Comparison of ENCODE assay signal across 1 cellular context in the genomic region with DNA sequence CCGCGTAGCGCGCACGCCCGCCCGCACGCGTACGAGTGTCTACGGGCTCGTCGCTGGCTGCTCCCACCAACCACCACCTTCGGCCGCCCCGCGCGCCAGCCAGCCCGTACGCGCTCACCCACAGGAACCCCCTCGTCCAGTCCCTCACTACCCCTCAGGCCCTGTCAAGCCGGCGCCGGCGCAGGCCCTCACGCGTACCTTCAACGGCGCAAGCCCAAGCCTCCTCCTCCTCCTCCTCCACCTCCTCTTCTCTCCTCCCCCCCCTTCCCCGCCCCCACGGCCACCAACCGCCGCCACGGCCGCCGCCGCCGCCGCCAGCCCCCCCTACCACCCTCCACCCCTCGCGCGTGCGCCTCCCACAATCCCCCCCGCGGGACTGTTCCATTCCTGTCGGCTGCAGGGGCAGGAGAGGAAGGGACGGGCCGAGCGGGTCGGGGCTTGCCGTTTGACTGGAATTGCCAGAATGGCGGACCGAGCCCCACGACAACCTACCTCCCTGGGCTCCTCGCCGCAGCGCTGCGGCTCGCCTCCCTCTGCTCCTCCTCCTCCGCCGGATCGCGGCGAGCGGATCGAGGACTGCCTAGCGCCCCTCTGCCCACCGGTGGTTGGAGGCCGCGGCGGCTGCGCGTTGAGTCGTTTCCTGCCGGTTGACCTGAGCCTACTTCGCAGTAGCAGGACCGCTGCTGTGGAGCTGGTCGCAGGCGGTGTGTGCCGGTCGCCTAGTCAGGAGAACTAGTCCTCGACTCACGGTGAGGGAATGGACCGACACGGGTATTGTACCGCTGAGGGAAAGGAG.
A peak's percentile ranks its signal among the peaks of the same experiment; 100 is the strongest.
TF ChIP-seq lines count a peak whose summit lies in the region.

Gene ASH1L (minus strand): TSS at position 223 of the 796 bp plus-strand sequence. CDS start 41,284 bp downstream, outside the sequence.

TF ChIP-seq in K562, 482 proteins besides CTCF, POLR2A, EP300 and RAD21 (continued from another document and continues in another):
- TF ChIP-seq LEF1 (IDR thresholded peaks at IDR 0.05): 0 out of 2 replicates have a peak, but pooled peaks have one; percentile 29
- TF ChIP-seq ZNF24 (IDR thresholded peaks at IDR 0.05): no peak
- TF ChIP-seq SNRNP70 (optimal IDR thresholded peaks at IDR 0.05; ENCODE audit: low read depth, low read length): no peak
- no peak for TF ChIP-seq ZNF695 (CRISPR knock-in tag; IDR thresholded peaks at IDR 0.05)
- TF ChIP-seq, protein P1, sequence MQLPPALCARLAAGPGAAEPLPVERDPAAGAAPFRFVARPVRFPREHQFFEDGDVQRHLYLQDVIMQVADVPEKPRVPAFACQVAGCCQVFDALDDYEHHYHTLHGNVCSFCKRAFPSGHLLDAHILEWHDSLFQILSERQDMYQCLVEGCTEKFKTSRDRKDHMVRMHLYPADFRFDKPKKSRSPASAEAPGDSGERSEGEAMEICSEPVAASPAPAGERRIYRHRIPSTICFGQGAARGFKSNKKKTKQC (CRISPR knock-in tag; IDR thresholded peaks at IDR 0.05): 0 out of 2 replicates have a peak, but pooled peaks have one; percentile 68
- TF ChIP-seq NR1H2 (CRISPR knock-in tag; IDR thresholded peaks at IDR 0.05): no peak
- TF ChIP-seq SP1 (CRISPR knock-in tag; IDR thresholded peaks at IDR 0.05): peak; percentile 82; the same call in 1 of the 2 replicates
- TF ChIP-seq ZFX (CRISPR knock-in tag; IDR thresholded peaks at IDR 0.05): peak; percentile 93
- TF ChIP-seq ZBTB2 (IDR thresholded peaks at IDR 0.05): peak; percentile 82
- TF ChIP-seq POLR2H (tag; IDR thresholded peaks at IDR 0.05; ENCODE audit: low read depth): peak; percentile 93
- 0 out of 2 replicates have a peak, but pooled peaks have one; percentile 68 for TF ChIP-seq ZBTB43 (CRISPR knock-in tag; IDR thresholded peaks at IDR 0.05)
- peak; percentile 43; the same call in 1 of the 2 replicates for TF ChIP-seq CREB1 (IDR thresholded peaks at IDR 0.05)
- TF ChIP-seq CREB1 (CRISPR knock-in tag; IDR thresholded peaks at IDR 0.05): peak; percentile 61; the same call in 1 of the 2 replicates
- TF ChIP-seq SRSF1 (IDR thresholded peaks at IDR 0.05; ENCODE audit: low read depth, low read length): 0 out of 2 replicates have a peak, but pooled peaks have one; percentile 28
- peak; percentile 55; the same call in 1 of the 2 replicates for TF ChIP-seq ARID3A (IDR thresholded peaks at IDR 0.05; ENCODE audit: borderline replicate concordance, low read depth, low read length)
- no peak for TF ChIP-seq DPF2 (IDR thresholded peaks at IDR 0.05)
- no peak for TF ChIP-seq ZNF398 (CRISPR knock-in tag; IDR thresholded peaks at IDR 0.05)
- TF ChIP-seq HDAC2 (IDR thresholded peaks at IDR 0.05): 0 out of 2 replicates have a peak, but pooled peaks have one; percentile 10
- TF ChIP-seq, protein P2, sequence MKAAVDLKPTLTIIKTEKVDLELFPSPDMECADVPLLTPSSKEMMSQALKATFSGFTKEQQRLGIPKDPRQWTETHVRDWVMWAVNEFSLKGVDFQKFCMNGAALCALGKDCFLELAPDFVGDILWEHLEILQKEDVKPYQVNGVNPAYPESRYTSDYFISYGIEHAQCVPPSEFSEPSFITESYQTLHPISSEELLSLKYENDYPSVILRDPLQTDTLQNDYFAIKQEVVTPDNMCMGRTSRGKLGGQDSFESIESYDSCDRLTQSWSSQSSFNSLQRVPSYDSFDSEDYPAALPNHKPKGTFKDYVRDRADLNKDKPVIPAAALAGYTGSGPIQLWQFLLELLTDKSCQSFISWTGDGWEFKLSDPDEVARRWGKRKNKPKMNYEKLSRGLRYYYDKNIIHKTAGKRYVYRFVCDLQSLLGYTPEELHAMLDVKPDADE (conservative IDR thresholded peaks at IDR 0.05; ENCODE audit: control insufficient read depth, low read depth, low read length): peak; percentile 81; the same call in 1 of the 2 replicates
- TF ChIP-seq IRF9 (tag; IDR thresholded peaks at IDR 0.05): 0 out of 2 replicates have a peak, but pooled peaks have one; percentile 25
- TF ChIP-seq, protein P3, sequence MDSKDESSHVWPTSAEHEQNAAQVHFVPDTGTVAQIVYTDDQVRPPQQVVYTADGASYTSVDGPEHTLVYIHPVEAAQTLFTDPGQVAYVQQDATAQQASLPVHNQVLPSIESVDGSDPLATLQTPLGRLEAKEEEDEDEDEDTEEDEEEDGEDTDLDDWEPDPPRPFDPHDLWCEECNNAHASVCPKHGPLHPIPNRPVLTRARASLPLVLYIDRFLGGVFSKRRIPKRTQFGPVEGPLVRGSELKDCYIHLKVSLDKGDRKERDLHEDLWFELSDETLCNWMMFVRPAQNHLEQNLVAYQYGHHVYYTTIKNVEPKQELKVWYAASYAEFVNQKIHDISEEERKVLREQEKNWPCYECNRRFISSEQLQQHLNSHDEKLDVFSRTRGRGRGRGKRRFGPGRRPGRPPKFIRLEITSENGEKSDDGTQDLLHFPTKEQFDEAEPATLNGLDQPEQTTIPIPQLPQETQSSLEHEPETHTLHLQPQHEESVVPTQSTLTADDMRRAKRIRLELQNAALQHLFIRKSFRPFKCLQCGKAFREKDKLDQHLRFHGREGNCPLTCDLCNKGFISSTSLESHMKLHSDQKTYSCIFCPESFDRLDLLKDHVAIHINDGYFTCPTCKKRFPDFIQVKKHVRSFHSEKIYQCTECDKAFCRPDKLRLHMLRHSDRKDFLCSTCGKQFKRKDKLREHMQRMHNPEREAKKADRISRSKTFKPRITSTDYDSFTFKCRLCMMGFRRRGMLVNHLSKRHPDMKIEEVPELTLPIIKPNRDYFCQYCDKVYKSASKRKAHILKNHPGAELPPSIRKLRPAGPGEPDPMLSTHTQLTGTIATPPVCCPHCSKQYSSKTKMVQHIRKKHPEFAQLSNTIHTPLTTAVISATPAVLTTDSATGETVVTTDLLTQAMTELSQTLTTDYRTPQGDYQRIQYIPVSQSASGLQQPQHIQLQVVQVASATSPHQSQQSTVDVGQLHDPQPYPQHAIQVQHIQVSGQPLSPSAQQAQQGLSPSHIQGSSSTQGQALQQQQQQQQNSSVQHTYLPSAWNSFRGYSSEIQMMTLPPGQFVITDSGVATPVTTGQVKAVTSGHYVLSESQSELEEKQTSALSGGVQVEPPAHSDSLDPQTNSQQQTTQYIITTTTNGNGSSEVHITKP (IDR thresholded peaks at IDR 0.05; ENCODE audit: partially characterized antibody): peak; percentile 100
- TF ChIP-seq CBFA2T3 (IDR thresholded peaks at IDR 0.05): 0 out of 2 replicates have a peak, but pooled peaks have one; percentile 8
- 0 out of 2 replicates have a peak, but pooled peaks have one; percentile 22 for TF ChIP-seq HLTF (IDR thresholded peaks at IDR 0.05)
- peak in 2 of 3 experiments; percentile 80 to 89 for TF ChIP-seq YY1 (IDR thresholded peaks at IDR 0.05; ENCODE audit: borderline replicate concordance in 1 of 3, control insufficient read depth in 1 of 3, extremely low read depth in 1 of 3, insufficient read depth in 3 of 3, insufficient read length in 1 of 3, insufficient replicate concordance in 2 of 3, low read depth in 1 of 3, low read length in 2 of 3)
- TF ChIP-seq FOXP1 (CRISPR knock-in tag; IDR thresholded peaks at IDR 0.05): peak; percentile 79
- TF ChIP-seq GABPA (tag; conservative IDR thresholded peaks at IDR 0.05; ENCODE audit: low read depth): 0 out of 2 replicates have a peak, but pooled peaks have one; percentile 59
- 0 out of 2 replicates have a peak, but pooled peaks have one; percentile 16 for TF ChIP-seq ATF4 (CRISPR knock-in tag; IDR thresholded peaks at IDR 0.05)
- TF ChIP-seq, protein P4, sequence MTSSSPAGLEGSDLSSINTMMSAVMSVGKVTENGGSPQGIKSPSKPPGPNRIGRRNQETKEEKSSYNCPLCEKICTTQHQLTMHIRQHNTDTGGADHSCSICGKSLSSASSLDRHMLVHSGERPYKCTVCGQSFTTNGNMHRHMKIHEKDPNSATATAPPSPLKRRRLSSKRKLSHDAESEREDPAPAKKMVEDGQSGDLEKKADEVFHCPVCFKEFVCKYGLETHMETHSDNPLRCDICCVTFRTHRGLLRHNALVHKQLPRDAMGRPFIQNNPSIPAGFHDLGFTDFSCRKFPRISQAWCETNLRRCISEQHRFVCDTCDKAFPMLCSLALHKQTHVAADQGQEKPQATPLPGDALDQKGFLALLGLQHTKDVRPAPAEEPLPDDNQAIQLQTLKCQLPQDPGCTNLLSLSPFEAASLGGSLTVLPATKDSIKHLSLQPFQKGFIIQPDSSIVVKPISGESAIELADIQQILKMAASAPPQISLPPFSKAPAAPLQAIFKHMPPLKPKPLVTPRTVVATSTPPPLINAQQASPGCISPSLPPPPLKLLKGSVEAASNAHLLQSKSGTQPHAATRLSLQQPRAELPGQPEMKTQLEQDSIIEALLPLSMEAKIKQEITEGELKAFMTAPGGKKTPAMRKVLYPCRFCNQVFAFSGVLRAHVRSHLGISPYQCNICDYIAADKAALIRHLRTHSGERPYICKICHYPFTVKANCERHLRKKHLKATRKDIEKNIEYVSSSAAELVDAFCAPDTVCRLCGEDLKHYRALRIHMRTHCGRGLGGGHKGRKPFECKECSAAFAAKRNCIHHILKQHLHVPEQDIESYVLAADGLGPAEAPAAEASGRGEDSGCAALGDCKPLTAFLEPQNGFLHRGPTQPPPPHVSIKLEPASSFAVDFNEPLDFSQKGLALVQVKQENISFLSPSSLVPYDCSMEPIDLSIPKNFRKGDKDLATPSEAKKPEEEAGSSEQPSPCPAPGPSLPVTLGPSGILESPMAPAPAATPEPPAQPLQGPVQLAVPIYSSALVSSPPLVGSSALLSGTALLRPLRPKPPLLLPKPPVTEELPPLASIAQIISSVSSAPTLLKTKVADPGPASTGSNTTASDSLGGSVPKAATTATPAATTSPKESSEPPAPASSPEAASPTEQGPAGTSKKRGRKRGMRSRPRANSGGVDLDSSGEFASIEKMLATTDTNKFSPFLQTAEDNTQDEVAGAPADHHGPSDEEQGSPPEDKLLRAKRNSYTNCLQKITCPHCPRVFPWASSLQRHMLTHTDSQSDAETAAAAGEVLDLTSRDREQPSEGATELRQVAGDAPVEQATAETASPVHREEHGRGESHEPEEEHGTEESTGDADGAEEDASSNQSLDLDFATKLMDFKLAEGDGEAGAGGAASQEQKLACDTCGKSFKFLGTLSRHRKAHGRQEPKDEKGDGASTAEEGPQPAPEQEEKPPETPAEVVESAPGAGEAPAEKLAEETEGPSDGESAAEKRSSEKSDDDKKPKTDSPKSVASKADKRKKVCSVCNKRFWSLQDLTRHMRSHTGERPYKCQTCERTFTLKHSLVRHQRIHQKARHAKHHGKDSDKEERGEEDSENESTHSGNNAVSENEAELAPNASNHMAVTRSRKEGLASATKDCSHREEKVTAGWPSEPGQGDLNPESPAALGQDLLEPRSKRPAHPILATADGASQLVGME (CRISPR knock-in tag; IDR thresholded peaks at IDR 0.05): peak; percentile 79; the same call in 1 of the 2 replicates
